ENCODE assay signal across 4 cellular contexts in genomic region chr15:43175656-43176309, GRCh38. TPM values are rescaled to one million over a fixed set of nuclear protein-coding genes. Genes with fewer than 3 reads are reported as not detected.
"Had no signal": no experiment of that assay in that cellular context is flagged by ENCODE, and none has a peak within 500 bp of the region (broad histone marks: within the 10 kb centered on the region; RNA-seq: fewer than 3 reads in every experiment).

No MANE protein-coding gene starts in this region.

RNA-seq across cellular contexts. Expression of gene EPB42, which starts 45.0 kb away (rescaled TPM):
- total RNA-seq: LHCN-M2, M059J, MCF 10A, NCI-H460 had no signal
